ENCODE assay signal across 6 cellular contexts in genomic region chr16:47864262-47864661, GRCh38.
A peak's percentile ranks its signal among the peaks of the same experiment; 100 is the strongest.
DNase-seq lines count a peak whose midpoint lies in the region; TF ChIP-seq lines count a peak whose summit lies in the region.
"Not testable (repeated sequence)": the region's sequence is repeated elsewhere in the genome, so short reads cannot be mapped to it uniquely, and the experiment has no call there.

No MANE protein-coding gene starts in this region.

- H4K20me1 ChIP-seq in Karpas-422 (ENCODE audit: insufficient read depth, low read depth, low read length); hepatocyte (ENCODE audit: insufficient read depth, poor library complexity, severe bottlenecking): not testable (repeated sequence)

- H3K9me3 Mint-ChIP-seq in progenitor cell of endocrine pancreas (ENCODE audit: low read depth): not testable (repeated sequence)

- not testable (repeated sequence) for H3K23ac ChIP-seq in mesendoderm (ENCODE audit: low read length)

- H3K4me3 ChIP-seq in HUES48 (ENCODE audit: low read depth, low read length); Karpas-422 (ENCODE audit: low read length); hepatocyte; mesendoderm (ENCODE audit: low read length): not testable (repeated sequence)

- not testable (repeated sequence) for H3K18ac ChIP-seq in mesendoderm (ENCODE audit: low read length)

- not testable (repeated sequence) for H3K79me2 ChIP-seq in Karpas-422 (ENCODE audit: low read length); hepatocyte; mesendoderm (ENCODE audit: control insufficient read depth, insufficient read depth, low read length)

- not testable (repeated sequence) for DNase-seq in Karpas-422; hepatocyte (ENCODE audit: low spot score); mesendoderm; progenitor cell of endocrine pancreas (ENCODE audit: low spot score, unreplicated experiment)

- H3K9ac ChIP-seq in ES-I3 (ENCODE audit: low read depth, low read length): 0 out of 2 replicates have a peak overlapping the region, but pooled peaks have one; percentile 13
- H3K9ac ChIP-seq in HUES48 (ENCODE audit: low read depth, low read length); Karpas-422 (ENCODE audit: low read length); mesendoderm (ENCODE audit: low read length): not testable (repeated sequence)

- not testable (repeated sequence) for H3K36me3 ChIP-seq in ES-I3 (ENCODE audit: insufficient read depth, low read length); HUES48 (ENCODE audit: control insufficient read depth, insufficient read depth, low read length); Karpas-422 (ENCODE audit: insufficient read depth, low read length); hepatocyte (replicated peaks; ENCODE audit: insufficient read depth, low read depth); mesendoderm (ENCODE audit: control insufficient read depth, insufficient read depth, low read length)

- H3K4me1 Mint-ChIP-seq in progenitor cell of endocrine pancreas (ENCODE audit: low read depth): peaks cover 21% of the 10 kb centered on the region

- peak overlapping the region; percentile 80 for H3K56ac ChIP-seq in mesendoderm (ENCODE audit: low read length)

- H2BK15ac ChIP-seq in mesendoderm (replicated peaks; ENCODE audit: low read depth): not testable (repeated sequence)

- H2AFZ ChIP-seq in Karpas-422 (ENCODE audit: low read length) (0 out of 2 replicates have a peak overlapping the region, but pooled peaks have one; percentile 34), hepatocyte (peak overlapping the region; percentile 17)

- not testable (repeated sequence) for H3K27me3 ChIP-seq in HUES48 (ENCODE audit: control insufficient read depth, insufficient read depth, low read length); Karpas-422 (ENCODE audit: low read length); hepatocyte; mesendoderm (ENCODE audit: insufficient read depth, low read length, poor library complexity)

- H4K5ac ChIP-seq in mesendoderm (ENCODE audit: low read length): not testable (repeated sequence)

- peak overlapping the region; percentile 37 for H3K4me3 Mint-ChIP-seq in progenitor cell of endocrine pancreas (ENCODE audit: low read depth)

- not testable (repeated sequence) for H3K36me3 Mint-ChIP-seq in progenitor cell of endocrine pancreas (ENCODE audit: insufficient read depth)

- not testable (repeated sequence) for H4K8ac ChIP-seq in mesendoderm (ENCODE audit: low read depth, low read length)

- H3K9me3 ChIP-seq in ES-I3 (ENCODE audit: control insufficient read depth, insufficient read depth, low read length); HUES48 (ENCODE audit: control insufficient read depth, insufficient read depth, low read length); Karpas-422 (ENCODE audit: low read length); hepatocyte (ENCODE audit: low read depth): not testable (repeated sequence)

- H3K27me3 Mint-ChIP-seq in progenitor cell of endocrine pancreas: not testable (repeated sequence)

- H2AK5ac ChIP-seq in mesendoderm (ENCODE audit: low read length): not testable (repeated sequence)

- 41% methylated on average over 6 of the region's 6 CpGs for WGBS in hepatocyte (ENCODE audit: low lambda C conversion rate, missing lambda C conversion rate)
- no CpG with 5 or more reads among the region's 6 CpGs for WGBS in mesendoderm (ENCODE audit: extremely low coverage, insufficient coverage, low lambda C conversion rate)

- H3K79me1 ChIP-seq in mesendoderm (ENCODE audit: low read length): not testable (repeated sequence)

- not testable (repeated sequence) for H3K4ac ChIP-seq in mesendoderm (ENCODE audit: low read depth, low read length)

- peak overlapping the region; percentile 76 for H3K27ac ChIP-seq in HUES48 (ENCODE audit: low read depth, low read length)
- H3K27ac ChIP-seq in Karpas-422 (ENCODE audit: low read length): not testable (repeated sequence)
- peak overlapping the region; percentile 89 for H3K27ac ChIP-seq in hepatocyte
- peak overlapping the region; percentile 83 for H3K27ac ChIP-seq in mesendoderm (ENCODE audit: low read depth, low read length)

- peaks cover 31% of the 10 kb centered on the region for H3K4me1 ChIP-seq in ES-I3 (ENCODE audit: insufficient read depth, low read length)
- peaks cover 26% of the 10 kb centered on the region for H3K4me1 ChIP-seq in HUES48 (ENCODE audit: control insufficient read depth, insufficient read depth, low read length)
- not testable (repeated sequence) for H3K4me1 ChIP-seq in Karpas-422 (ENCODE audit: low read length); hepatocyte (ENCODE audit: insufficient read depth); mesendoderm (ENCODE audit: control insufficient read depth, low read depth, low read length)

- H2BK5ac ChIP-seq in mesendoderm (ENCODE audit: low read length): peak overlapping the region; percentile 93

- H3K9me2 ChIP-seq in Karpas-422 (replicated peaks; ENCODE audit: insufficient read depth, low read length); hepatocyte (replicated peaks; ENCODE audit: insufficient read depth): not testable (repeated sequence)

- not testable (repeated sequence) for H3K4me2 ChIP-seq in Karpas-422 (ENCODE audit: low read depth, low read length, poor library complexity, severe bottlenecking); hepatocyte; mesendoderm (ENCODE audit: low read length)

- H2BK120ac ChIP-seq in mesendoderm (ENCODE audit: low read depth, low read length): not testable (repeated sequence)

- not testable (repeated sequence) for TF ChIP-seq CTCF in hepatocyte (IDR thresholded peaks at IDR 0.05; ENCODE audit: poor library complexity); progenitor cell of endocrine pancreas (IDR thresholded peaks at IDR 0.05; ENCODE audit: unreplicated experiment)

- peak overlapping the region; percentile 92 for H3K27ac Mint-ChIP-seq in progenitor cell of endocrine pancreas
